Comparison of ENCODE assay signal across 2 cellular contexts in genomic region chr17:58666858-58667267, GRCh38.
TF ChIP-seq lines count a peak whose summit lies in the region.

No MANE protein-coding gene starts in this region.

TF ChIP-seq in WTC11, 78 proteins besides CTCF, POLR2A, EP300 and RAD21:
- no peak for TF ChIP-seq JUN (CRISPR knock-in tag; IDR thresholded peaks at IDR 0.05)
- no peak for TF ChIP-seq E2F1 (CRISPR knock-in tag; IDR thresholded peaks at IDR 0.05)
- TF ChIP-seq IRF2 (CRISPR knock-in tag; IDR thresholded peaks at IDR 0.05; ENCODE audit: borderline replicate concordance, low read depth) = no peak
- TF ChIP-seq STAT6 (CRISPR knock-in tag; conservative IDR thresholded peaks at IDR 0.05; ENCODE audit: low read depth) = no peak
- no peak for TF ChIP-seq ZBTB21 (CRISPR knock-in tag; IDR thresholded peaks at IDR 0.05; ENCODE audit: borderline replicate concordance)
- no peak for TF ChIP-seq GTF2I (CRISPR knock-in tag; conservative IDR thresholded peaks at IDR 0.05)
- no peak for TF ChIP-seq TEAD4 (CRISPR knock-in tag; IDR thresholded peaks at IDR 0.05)

TF ChIP-seq in H1, 55 proteins besides CTCF, POLR2A, EP300 and RAD21:
- TF ChIP-seq EZH2 (IDR thresholded peaks at IDR 0.05; ENCODE audit: low read depth, low read length, severe bottlenecking) (no peak), SAP30 (IDR thresholded peaks at IDR 0.05; ENCODE audit: insufficient read depth, insufficient replicate concordance, low read length) (no peak), ASH2L (IDR thresholded peaks at IDR 0.05; ENCODE audit: low read length) (no peak), SRF (IDR thresholded peaks at IDR 0.05; ENCODE audit: low read depth, low read length) (no peak), EGR1 (IDR thresholded peaks at IDR 0.05; ENCODE audit: borderline replicate concordance, low read depth, low read length) (no peak), YY1 (IDR thresholded peaks at IDR 0.05; ENCODE audit: low read depth, low read length) (no peak), SIX5 (IDR thresholded peaks at IDR 0.05; ENCODE audit: low read depth, low read length) (no peak), MAX (IDR thresholded peaks at IDR 0.05) (no peak), SP2 (IDR thresholded peaks at IDR 0.05; ENCODE audit: low read length) (no peak), CTBP2 (IDR thresholded peaks at IDR 0.05; ENCODE audit: borderline replicate concordance, insufficient read depth, insufficient read length, low read length) (no peak), JUND (IDR thresholded peaks at IDR 0.05; ENCODE audit: low read length) (no peak), RBBP5 (IDR thresholded peaks at IDR 0.05; ENCODE audit: borderline replicate concordance, low read depth, low read length) (no peak), GABPA (IDR thresholded peaks at IDR 0.05; ENCODE audit: borderline replicate concordance, insufficient read depth, low read length) (no peak), RXRA (IDR thresholded peaks at IDR 0.05; ENCODE audit: insufficient read depth, low read depth, low read length) (no peak), RNF2 (IDR thresholded peaks at IDR 0.05; ENCODE audit: borderline replicate concordance, low read depth, low read length, missing control alignments, poor library complexity, severe bottlenecking) (no peak)
